ENCODE assay signal across 8 cellular contexts in the genomic region with DNA sequence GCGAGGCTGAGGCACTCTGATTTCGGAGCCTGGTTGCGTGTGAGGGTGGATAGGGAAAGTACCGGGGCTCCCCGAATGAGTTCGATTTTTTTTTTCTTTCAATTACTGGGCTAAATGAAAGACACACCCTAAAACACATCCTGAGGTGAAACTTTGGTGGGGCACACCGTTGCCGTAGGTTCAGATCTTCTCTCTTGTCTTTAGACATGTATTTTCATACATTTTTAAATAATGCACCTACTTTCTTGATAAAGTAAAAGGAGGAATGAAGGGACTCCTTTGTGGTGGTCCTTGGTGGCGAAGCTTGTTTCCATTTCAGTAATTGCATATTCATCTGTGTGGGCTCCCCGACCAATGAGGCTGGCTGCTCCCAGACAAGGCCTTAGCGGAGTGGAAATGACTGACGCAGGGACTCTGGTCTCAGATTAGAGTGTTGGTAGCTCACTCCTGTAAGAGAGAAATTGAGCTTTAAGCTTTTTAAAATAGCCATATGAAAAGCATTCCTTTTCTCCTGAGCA. TPM values are rescaled to one million over a fixed set of nuclear protein-coding genes. Genes with fewer than 3 reads are reported as not detected.
DNase-seq lines count a peak whose midpoint lies in the region; ATAC-seq, FAIRE-seq and TF ChIP-seq lines count a peak whose summit lies in the region.

No MANE protein-coding gene starts in this region.

- peak overlapping the region; percentile 93 for H3K4me3 ChIP-seq in GM23248
- peak overlapping the region; percentile 52 to 90 (median 70) for H3K4me3 ChIP-seq in endothelial cell of umbilical vein (replicated peaks in 1 of 3; ENCODE audit: insufficient read depth in 1 of 3, low read depth in 1 of 3, low read length in 3 of 3)
- H3K4me3 ChIP-seq in neutrophil (ENCODE audit: low read depth in 1 of 2, low read length in 1 of 2) = peak overlapping the region; percentile 70 to 75
- H3K4me3 ChIP-seq in transverse colon = peak overlapping the region; percentile 70 to 99 (median 88)

- WGBS in GM23248 (ENCODE audit: low coverage in 1 of 2, low lambda C conversion rate in 2 of 2, missing lambda C conversion rate in 2 of 2), 2 experiments = 1 to 2% methylated on average over 12 of the region's 12 CpGs
- WGBS in transverse colon (ENCODE audit: low coverage in 1 of 2), 2 donors = 1 to 7% methylated on average over 6 to 12 of the region's 12 CpGs

- H3K9me1 ChIP-seq in endothelial cell of umbilical vein (replicated peaks; ENCODE audit: control insufficient read depth, extremely low read depth, insufficient read depth, low read length) = no peaks in the 10 kb centered on the region

- no peak for TF ChIP-seq EP300 in transverse colon (IDR thresholded peaks at IDR 0.05; ENCODE audit: low read depth)

- BruUV-seq in endothelial cell of umbilical vein (replicated peaks; lab: Mats Ljungman, UMichigan) = TSS peak; percentile 33

- no peak for TF ChIP-seq CTCF in endothelial cell of umbilical vein (IDR thresholded peaks at IDR 0.05; ENCODE audit: extremely low read depth in 1 of 2, insufficient read depth in 1 of 2, low read depth in 1 of 2, low read length in 2 of 2)
- no peak for TF ChIP-seq CTCF in neutrophil (IDR thresholded peaks at IDR 0.05)
- no peak for TF ChIP-seq CTCF in transverse colon (IDR thresholded peaks at IDR 0.05)

- peak overlapping the region; percentile 81 for H2AFZ ChIP-seq in GM23248
- peak overlapping the region; percentile 74 for H2AFZ ChIP-seq in endothelial cell of umbilical vein (ENCODE audit: low read depth, low read length)

- dilution Hi-C loops in endothelial cell of umbilical vein (cut with MboI; ENCODE audit: extremely low pct_ligation_motif_present, low sequenced_read_pairs) = no loop called here

- peak overlapping the region; percentile 92 for H3K27ac Mint-ChIP-seq in activated CD8-positive, alpha-beta T cell treated with anti-CD3 and anti-CD28 coated beads, Interleukin-2, amount 10 ng/mL, durations not matched to agents 7 days and 5 days

- H3K9me3 ChIP-seq in GM23248 (ENCODE audit: low read depth) (no peaks in the 10 kb centered on the region), endothelial cell of umbilical vein (replicated peaks; ENCODE audit: control insufficient read depth, insufficient read depth, low read length) (no peaks in the 10 kb centered on the region), neutrophil (no peaks in the 10 kb centered on the region), transverse colon (no peaks in the 10 kb centered on the region)

- H3K27me3 Mint-ChIP-seq in activated CD8-positive, alpha-beta T cell treated with anti-CD3 and anti-CD28 coated beads, Interleukin-2, amount 10 ng/mL, durations not matched to agents 7 days and 5 days (ENCODE audit: low read depth) = peaks cover 3% of the 10 kb centered on the region

- FAIRE-seq in endothelial cell of umbilical vein (lab: Jason Lieb, UNC) = peak; percentile 31

- peak overlapping the region; percentile 88 for H3K4me2 ChIP-seq in GM23248 (ENCODE audit: unreplicated experiment)
- peak overlapping the region; percentile 93 for H3K4me2 ChIP-seq in endothelial cell of umbilical vein (ENCODE audit: insufficient read depth, low read length)

- CTCF ChIA-PET in activated CD8-positive, alpha-beta T cell treated with anti-CD3 and anti-CD28 coated beads, Interleukin-2, amount 10 ng/mL, durations not matched to agents 7 days and 5 days (lab: Charles Lee) = interaction anchor here (0.7 to 3.0 kb wide), 11 partner anchors 13 to 209 kb away, joined by 3 to 28 read pairs (median 3); no protein-coding TSS in a partner anchor
- CTCF ChIA-PET in endothelial cell of umbilical vein (lab: Charles Lee) = interaction anchor here (0.9 to 2.7 kb wide), 12 partner anchors 12 to 211 kb away, joined by 3 to 17 read pairs (median 8); no protein-coding TSS in a partner anchor

- peaks cover 16% of the 10 kb centered on the region for H3K4me1 ChIP-seq in GM23248 (ENCODE audit: insufficient read depth)
- H3K4me1 ChIP-seq in endothelial cell of umbilical vein (ENCODE audit: control insufficient read depth, extremely low read depth, insufficient read depth, low read length) = peaks cover 7% of the 10 kb centered on the region
- peaks cover 22 to 24% of the 10 kb centered on the region in 2 experiments for H3K4me1 ChIP-seq in neutrophil (ENCODE audit: control insufficient read depth in 1 of 2, insufficient read depth in 1 of 2, low read depth in 1 of 2, low read length in 1 of 2)
- peaks cover 10 to 38% (median 27%) of the 10 kb centered on the region in 4 donors for H3K4me1 ChIP-seq in transverse colon

- no peaks in the 10 kb centered on the region for H3K9me3 Mint-ChIP-seq in activated CD8-positive, alpha-beta T cell treated with anti-CD3 and anti-CD28 coated beads, Interleukin-2, amount 10 ng/mL, durations not matched to agents 7 days and 5 days (ENCODE audit: insufficient read depth)

- H4K20me1 ChIP-seq in GM23248 (ENCODE audit: insufficient read depth) (peaks cover 15% of the 10 kb centered on the region), endothelial cell of umbilical vein (replicated peaks; ENCODE audit: control insufficient read depth, extremely low read depth, insufficient read depth, low read length) (peaks cover 3% of the 10 kb centered on the region)

- H3K9ac ChIP-seq in GM23248 (peak overlapping the region; percentile 92), endothelial cell of umbilical vein (replicated peaks; ENCODE audit: extremely low read depth, insufficient read depth, low read length) (peak overlapping the region; percentile 93)

- H3K36me3 ChIP-seq in GM23248 (ENCODE audit: low read depth) = no peaks in the 10 kb centered on the region
- no peaks in the 10 kb centered on the region for H3K36me3 ChIP-seq in endothelial cell of umbilical vein (ENCODE audit: control insufficient read depth in 2 of 2, extremely low read depth in 1 of 2, insufficient read depth in 2 of 2, low read length in 2 of 2)
- no peaks in the 10 kb centered on the region for H3K36me3 ChIP-seq in neutrophil
- no peaks in the 10 kb centered on the region for H3K36me3 ChIP-seq in transverse colon

- in situ Hi-C loops in G401 (cut with HindIII; ENCODE audit: low sequenced_read_pairs) (no loop called here), GM23248 (cut with MboI) (no loop called here), transverse colon (cut with MboI; ENCODE audit: low pct_ligation_motif_present in 1 of 4, low pct_unique_long_range_greater_than_20kb in 1 of 4, low sequenced_read_pairs in 3 of 4) (loop anchor here in 1 of 4 donors (25.0 kb wide), 1 partner anchor 192 kb away; a partner anchor contains a TSS)

- peaks cover 17% of the 10 kb centered on the region for H3K36me3 Mint-ChIP-seq in activated CD8-positive, alpha-beta T cell treated with anti-CD3 and anti-CD28 coated beads, Interleukin-2, amount 10 ng/mL, durations not matched to agents 7 days and 5 days (ENCODE audit: low read depth)

- intact Hi-C loops in endothelial cell of umbilical vein (cut with micrococcal nuclease) = loop anchor here (1.0 to 2.0 kb wide), 3 partner anchors 20 to 62 kb away; no protein-coding TSS in a partner anchor
- intact Hi-C loops in transverse colon (cut with DNase I; ENCODE audit: low total_unique reads) = no loop called here

- H3K4me3 Mint-ChIP-seq in activated CD8-positive, alpha-beta T cell treated with anti-CD3 and anti-CD28 coated beads, Interleukin-2, amount 10 ng/mL, durations not matched to agents 7 days and 5 days = peak overlapping the region; percentile 82

- no peaks in the 10 kb centered on the region for H3K9me2 ChIP-seq in GM23248 (ENCODE audit: insufficient read depth)

- no peaks in the 10 kb centered on the region for H3F3A ChIP-seq in GM23248 (ENCODE audit: insufficient read depth)

- H3K4me1 Mint-ChIP-seq in activated CD8-positive, alpha-beta T cell treated with anti-CD3 and anti-CD28 coated beads, Interleukin-2, amount 10 ng/mL, durations not matched to agents 7 days and 5 days (ENCODE audit: low read depth) = peaks cover 39% of the 10 kb centered on the region

- no peak for TF ChIP-seq POLR2A in endothelial cell of umbilical vein (IDR thresholded peaks at IDR 0.05; ENCODE audit: low read depth, low read length)
- TF ChIP-seq POLR2A in transverse colon (IDR thresholded peaks at IDR 0.05) = no peak

- H3K27ac ChIP-seq in GM23248 (peak overlapping the region; percentile 75), endothelial cell of umbilical vein (ENCODE audit: insufficient read depth, low read depth, low read length) (peak overlapping the region; percentile 79), neutrophil (peak overlapping the region; percentile 87), transverse colon (peak overlapping the region; percentile 94 to 99 (median 98))

- ATAC-seq in activated CD8-positive, alpha-beta T cell treated with anti-CD3 and anti-CD28 coated beads, Interleukin-2, amount 10 ng/mL, durations not matched to agents 7 days and 5 days = peak; percentile 41

- DNase-seq in G401 (ENCODE audit: low spot score) = peak; percentile 45
- DNase-seq in GM23248 = peak; percentile 76
- peak; percentile 83 for DNase-seq in NAMALWA (ENCODE audit: low spot score)
- DNase-seq in activated CD8-positive, alpha-beta T cell treated with anti-CD3 and anti-CD28 coated beads, Interleukin-2, amount 10 ng/mL, durations not matched to agents 7 days and 5 days = peak; percentile 80
- peak; percentile 62 for DNase-seq in endothelial cell of umbilical vein (ENCODE audit: low read depth, low spot score)
- peak; percentile 38 for DNase-seq in transverse colon
- no peak for DNase-seq in COLO829 (ENCODE audit: low spot score)

- peaks cover 52% of the 10 kb centered on the region for H3K79me2 ChIP-seq in GM23248 (ENCODE audit: insufficient read depth)
- peaks cover 40% of the 10 kb centered on the region for H3K79me2 ChIP-seq in endothelial cell of umbilical vein (ENCODE audit: control insufficient read depth, insufficient read depth, low read length)

- POLR2A ChIA-PET in activated CD8-positive, alpha-beta T cell treated with anti-CD3 and anti-CD28 coated beads, Interleukin-2, amount 10 ng/mL, durations not matched to agents 7 days and 5 days (lab: Charles Lee) = interaction anchor here (0.6 to 2.3 kb wide), 9 partner anchors 13 to 1712 kb away, joined by 3 to 11 read pairs (median 5); a partner anchor contains a TSS
- POLR2A ChIA-PET in endothelial cell of umbilical vein (lab: Charles Lee) = no interaction called here

- H3K27me3 ChIP-seq in GM23248 (replicated peaks; ENCODE audit: insufficient read depth) = no peaks in the 10 kb centered on the region
- H3K27me3 ChIP-seq in endothelial cell of umbilical vein (ENCODE audit: control insufficient read depth in 2 of 2, insufficient read depth in 2 of 2, low read length in 2 of 2) = no peaks in the 10 kb centered on the region
- H3K27me3 ChIP-seq in neutrophil = no peaks in the 10 kb centered on the region
- H3K27me3 ChIP-seq in transverse colon = no peaks in the 10 kb centered on the region

RNA-seq across cellular contexts. Expression of a gene that starts 0.8 kb away (rescaled TPM):
- 11.6 and 19.4 TPM in 2 replicates for total RNA-seq in G401 (2014; rRNA removed; shearing (Covaris generic))
- 27.8 and 30.6 TPM in 2 replicates for total RNA-seq in GM23248 (2014; rRNA removed; shearing (Covaris generic))
- polyA plus RNA-seq in GM23248 (2016; fragmentation: Nextera tagmentation; extraction: Ambion mirVana) (76.8 and 78.1 TPM in 2 replicates), endothelial cell of umbilical vein (13.9 and 14.5 TPM in 2 replicates)
- 10 to 100 TPM; 77.8 to 78.8 TPM for total RNA-seq in activated CD8-positive, alpha-beta T cell treated with anti-CD3 and anti-CD28 coated beads, Interleukin-2, amount 10 ng/mL, durations not matched to agents 7 days and 5 days
- total RNA-seq in endothelial cell of umbilical vein (49.3 and 50.8 TPM in 2 replicates), transverse colon (10 to 100 TPM; 20.9 to 45.6 (median 33.7) TPM)
- 24.6 and 27.0 TPM in 2 replicates for polyA plus RNA-seq in endothelial cell of umbilical vein (2011; cell fraction: cytosol; rRNA removed)
- polyA plus RNA-seq in endothelial cell of umbilical vein (2011; cell fraction: nucleus; rRNA removed) = 27.3 and 28.6 TPM in 2 replicates
- polyA plus RNA-seq in endothelial cell of umbilical vein (2012) = 24.8 and 43.1 TPM in 2 replicates
- 30.7 and 38.5 TPM in 2 replicates for polyA minus RNA-seq in endothelial cell of umbilical vein
- polyA minus RNA-seq in endothelial cell of umbilical vein (2011; cell fraction: cytosol; rRNA and poly(A)+ RNA removed) = 18.5 TPM
- polyA minus RNA-seq in endothelial cell of umbilical vein (2011; cell fraction: nucleus; rRNA and poly(A)+ RNA removed) = 66.7 and 87.9 TPM in 2 replicates
